In the genomic region with DNA sequence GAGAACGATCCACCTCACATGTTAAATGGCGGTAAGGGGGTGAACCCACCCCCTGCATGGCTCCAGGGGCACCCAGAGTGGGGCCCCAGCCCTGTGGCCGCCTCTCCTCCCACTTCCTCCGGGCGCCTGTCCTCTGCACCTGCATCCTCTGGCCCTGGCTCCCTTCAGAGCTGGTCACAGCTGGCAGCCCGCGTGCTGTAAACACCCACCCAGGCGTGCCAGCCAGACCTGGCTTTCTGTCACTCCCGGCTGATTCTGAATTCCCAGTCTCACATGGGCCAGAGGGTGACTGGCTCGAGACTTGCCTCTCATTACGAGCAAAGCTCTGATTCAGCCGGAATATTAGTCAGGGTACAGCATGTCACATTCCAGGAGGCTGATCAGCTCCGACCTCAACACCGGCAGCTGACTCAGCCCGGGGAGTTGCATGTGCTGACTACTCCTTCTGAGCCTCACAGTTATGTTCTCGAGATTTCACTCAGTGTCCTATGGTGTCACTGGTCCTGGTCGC, we compare ENCODE assay signal across 8 cellular contexts.
A peak's percentile ranks its signal among the peaks of the same experiment; 100 is the strongest.
DNase-seq lines count a peak whose midpoint lies in the region; ATAC-seq and TF ChIP-seq lines count a peak whose summit lies in the region.

No MANE protein-coding gene starts in this region.

- H3K36me3 ChIP-seq in CD4-positive, CD25-positive, alpha-beta regulatory T cell (ENCODE audit: control insufficient read depth, insufficient read depth, low read length), result no peaks in the 10 kb centered on the region
- H3K36me3 ChIP-seq in vagina, result no peaks in the 10 kb centered on the region

- H3K4me1 Mint-ChIP-seq in CD4-positive, CD25-positive, alpha-beta regulatory T cell, result peaks cover 7 to 57% (median 31%) of the 10 kb centered on the region in 4 donors

- no peaks in the 10 kb centered on the region for H3K27me3 Mint-ChIP-seq in CD4-positive, CD25-positive, alpha-beta regulatory T cell

- H3K4me3 ChIP-seq in CD4-positive, CD25-positive, alpha-beta regulatory T cell (ENCODE audit: low read depth, low read length), result no peak overlapping the region
- H3K4me3 ChIP-seq in fibroblast of mammary gland (ENCODE audit: control insufficient read depth, low read depth, low read length) (no peak overlapping the region), vagina (no peak overlapping the region)

- peak overlapping the region in 3 of 4 donors; percentile 16 to 49 (median 19) for H3K4me3 Mint-ChIP-seq in CD4-positive, CD25-positive, alpha-beta regulatory T cell

- peaks cover 4% of the 10 kb centered on the region for H3K36me3 Mint-ChIP-seq in CD4-positive, CD25-positive, alpha-beta regulatory T cell

- peaks cover 0 to 5% of the 10 kb centered on the region in 2 experiments for H3K9me3 ChIP-seq in CD4-positive, CD25-positive, alpha-beta regulatory T cell (ENCODE audit: control insufficient read depth in 2 of 2, low read length in 2 of 2)
- peaks cover 6% of the 10 kb centered on the region for H3K9me3 ChIP-seq in vagina

- intact Hi-C loops in vagina (cut with DNase I), result no loop called here

- peaks cover 0 to 8% (median 2%) of the 10 kb centered on the region in 7 donors for H3K9me3 Mint-ChIP-seq in CD4-positive, CD25-positive, alpha-beta regulatory T cell

- TF ChIP-seq CTCF in fibroblast of mammary gland (conservative IDR thresholded peaks at IDR 0.05; ENCODE audit: control insufficient read depth, insufficient read depth, low read depth, low read length) (no peak), vagina (IDR thresholded peaks at IDR 0.05) (no peak)

- DNase-seq in CD4-positive, CD25-positive, alpha-beta regulatory T cell, result peak in 1 of 3 donors; percentile 23
- DNase-seq in activated CD4-positive, alpha-beta T cell treated with anti-CD3 and anti-CD28 coated beads, Interleukin-2, amount 50 U/mL, for 4 hours, result peak; percentile 36 to 43
- DNase-seq in fibroblast of mammary gland (ENCODE audit: low read depth), result peak; percentile 99
- DNase-seq in non-pigmented ciliary epithelial cell (ENCODE audit: low read depth), result peak; percentile 97
- DNase-seq in vagina (ENCODE audit: extremely low spot score in 2 of 2), result peak in 1 of 2 donors; percentile 93
- no peak for DNase-seq in NOMO-1 (lab: John Stamatoyannopoulos, UW; ENCODE audit: unreplicated experiment in 2 of 2)

- peak; percentile 50 to 58 for ATAC-seq in CD4-positive, CD25-positive, alpha-beta regulatory T cell (ENCODE audit: low read depth in 2 of 2)
- ATAC-seq in HG03097 (IDR thresholded peaks at IDR 0.05; ENCODE audit: low FRiP score, unreplicated experiment) (peak; percentile 46), GM18867 (IDR thresholded peaks at IDR 0.05; ENCODE audit: unreplicated experiment) (no peak)

- no peak for TF ChIP-seq POLR2A in vagina (IDR thresholded peaks at IDR 0.05)

- H3K4me1 ChIP-seq in CD4-positive, CD25-positive, alpha-beta regulatory T cell (ENCODE audit: control insufficient read depth, insufficient read depth, low read length, poor library complexity, severe bottlenecking), result peaks cover 27% of the 10 kb centered on the region
- peaks cover 16% of the 10 kb centered on the region for H3K4me1 ChIP-seq in vagina

- peak overlapping the region; percentile 52 for H3K27ac ChIP-seq in CD4-positive, CD25-positive, alpha-beta regulatory T cell (ENCODE audit: insufficient read depth, low read length, poor library complexity, severe bottlenecking)
- peak overlapping the region; percentile 63 for H3K27ac ChIP-seq in vagina

- no peaks in the 10 kb centered on the region for H3K27me3 ChIP-seq in CD4-positive, CD25-positive, alpha-beta regulatory T cell (ENCODE audit: control insufficient read depth, insufficient read depth, low read length)
- no peaks in the 10 kb centered on the region for H3K27me3 ChIP-seq in vagina

- H3K27ac Mint-ChIP-seq in CD4-positive, CD25-positive, alpha-beta regulatory T cell, result peak overlapping the region; percentile 87 to 92 (median 90)

Comparison
In these comparisons a context has a peak if more than half of its experiments do, and no peak if none do; other contexts are left out.
1. DNase-seq: peak in activated CD4-positive, alpha-beta T cell treated with anti-CD3 and anti-CD28 coated beads, Interleukin-2, amount 50 U/mL, for 4 hours (2 of 2), fibroblast of mammary gland (single experiment) and non-pigmented ciliary epithelial cell (single experiment); none in NOMO-1 (0 of 2).